ENCODE assay signal across 18 cellular contexts in genomic region chr12:130214686-130215370, GRCh38. TPM values are rescaled to one million over a fixed set of nuclear protein-coding genes. Genes with fewer than 3 reads are reported as not detected.
"Had no signal": no experiment of that assay in that cellular context is flagged by ENCODE, and none has a peak within 500 bp of the region (broad histone marks: within the 10 kb centered on the region; RNA-seq: fewer than 3 reads in every experiment).

No MANE protein-coding gene starts in this region.

- DNase-seq: activated CD4-positive, alpha-beta memory T cell treated with anti-CD3 and anti-CD28 coated beads, Interleukin-2, amount 10 ng/mL, durations not matched to agents 7 days and 5 days; activated CD4-positive, alpha-beta T cell treated with anti-CD3 and anti-CD28 coated beads for 1 hour; activated CD8-positive, alpha-beta memory T cell treated with anti-CD3 and anti-CD28 coated beads, Interleukin-2, amount 50 U/mL, for 4 hours; effector CD4-positive, alpha-beta T cell; glutamatergic neuron; occipital lobe; psoas muscle; spleen; stimulated activated CD4-positive, alpha-beta T cell treated with anti-CD3 and anti-CD28 coated beads, Interleukin-1b, Interleukin-23, amount 100 ng/mL, for 48 hours; stimulated activated naive B cell treated with anti-CD40 and anti-IgM and Interleukin-4, amounts not matched to agents 10 μg/mL and 1 μg/mL and 100 μg/mL, for 72 hours; T-helper 2 cell had no signal

- ATAC-seq: left lobe of liver; psoas muscle; sciatic nerve; stimulated activated naive B cell treated with anti-CD40 and anti-IgM and Interleukin-4, amounts not matched to agents 10 μg/mL and 1 μg/mL and 100 μg/mL, for 72 hours had no signal

- H3K27me3 Mint-ChIP-seq: activated CD4-positive, alpha-beta memory T cell treated with anti-CD3 and anti-CD28 coated beads, Interleukin-2, amount 10 ng/mL, durations not matched to agents 7 days and 5 days had no signal

- H3K36me3 Mint-ChIP-seq: stimulated activated naive B cell treated with anti-CD40 and anti-IgM and Interleukin-4, amounts not matched to agents 10 μg/mL and 1 μg/mL and 100 μg/mL, for 72 hours had no signal

- H3K27ac Mint-ChIP-seq: activated CD4-positive, alpha-beta memory T cell treated with anti-CD3 and anti-CD28 coated beads, Interleukin-2, amount 10 ng/mL, durations not matched to agents 7 days and 5 days; nephron; stimulated activated naive B cell treated with anti-CD40 and anti-IgM and Interleukin-4, amounts not matched to agents 10 μg/mL and 1 μg/mL and 100 μg/mL, for 72 hours had no signal

- H3K4me1 ChIP-seq: psoas muscle, spleen, tibial nerve had no signal

- H3K27ac ChIP-seq: cardiac muscle cell, psoas muscle, spleen, tibial nerve had no signal

- H3K4me3 ChIP-seq: cardiac muscle cell, psoas muscle, spleen, tibial nerve had no signal

- H3K4me3 Mint-ChIP-seq: activated CD4-positive, alpha-beta memory T cell treated with anti-CD3 and anti-CD28 coated beads, Interleukin-2, amount 10 ng/mL, durations not matched to agents 7 days and 5 days; nephron; stimulated activated naive B cell treated with anti-CD40 and anti-IgM and Interleukin-4, amounts not matched to agents 10 μg/mL and 1 μg/mL and 100 μg/mL, for 72 hours had no signal

- FAIRE-seq: astrocyte, colon had no signal

- H3K9me3 ChIP-seq: psoas muscle had no signal

- H3K27me3 ChIP-seq: tibial nerve had no signal

- H3K4me1 Mint-ChIP-seq: activated CD4-positive, alpha-beta memory T cell treated with anti-CD3 and anti-CD28 coated beads, Interleukin-2, amount 10 ng/mL, durations not matched to agents 7 days and 5 days; nephron; stimulated activated naive B cell treated with anti-CD40 and anti-IgM and Interleukin-4, amounts not matched to agents 10 μg/mL and 1 μg/mL and 100 μg/mL, for 72 hours had no signal

- H3K36me3 ChIP-seq: cardiac muscle cell, spleen, tibial nerve had no signal

RNA-seq across cellular contexts. Expression of gene FZD10, which starts 52.6 kb away (rescaled TPM):
- total RNA-seq: activated CD4-positive, alpha-beta memory T cell treated with anti-CD3 and anti-CD28 coated beads, Interleukin-2, amount 10 ng/mL, durations not matched to agents 7 days and 5 days; astrocyte; left lobe of liver had no signal
- polyA plus RNA-seq: cardiac muscle cell had no signal
